Comparison of ENCODE assay signal across 16 cellular contexts in the genomic region with DNA sequence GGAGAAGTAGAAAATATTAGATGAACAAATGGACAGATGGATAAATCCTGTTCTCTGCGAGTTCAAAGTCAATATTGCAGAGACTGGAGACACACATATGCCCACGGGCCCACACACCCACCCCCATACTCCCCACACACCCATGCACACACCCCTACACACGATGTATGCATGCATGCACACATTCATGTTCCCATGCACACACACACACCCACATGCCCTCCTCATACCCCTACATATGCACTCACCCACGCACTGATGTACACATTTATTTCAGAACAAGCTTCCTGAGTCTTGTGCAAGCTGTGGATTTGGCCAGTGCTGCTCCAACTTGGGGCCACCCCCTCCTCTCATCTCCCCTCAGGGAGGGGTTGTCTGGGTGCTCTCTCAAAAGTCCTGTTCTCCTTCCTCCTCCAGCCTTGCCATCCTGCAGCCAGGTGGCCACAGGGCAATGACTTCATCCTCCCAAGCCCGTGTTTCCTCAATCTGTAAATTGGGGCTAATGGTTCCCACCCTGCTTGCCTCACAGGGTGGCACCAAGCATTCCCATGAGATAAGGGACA. TPM values are rescaled to one million over a fixed set of nuclear protein-coding genes. Genes with fewer than 3 reads are reported as not detected.
A peak's percentile ranks its signal among the peaks of the same experiment; 100 is the strongest.
DNase-seq lines count a peak whose midpoint lies in the region; ATAC-seq and TF ChIP-seq lines count a peak whose summit lies in the region.
"Had no signal": no experiment of that assay in that cellular context is flagged by ENCODE, and none has a peak within 500 bp of the region (broad histone marks: within the 10 kb centered on the region; RNA-seq: fewer than 3 reads in every experiment).

No MANE protein-coding gene starts in this region.

- peak overlapping the region in 2 of 3 donors; percentile 74 to 89 for H3K27ac Mint-ChIP-seq in CD4-positive, CD25-positive, alpha-beta regulatory T cell
- H3K27ac Mint-ChIP-seq in T-cell, result peak overlapping the region; percentile 80 to 90
- H3K27ac Mint-ChIP-seq: progenitor cell of endocrine pancreas, type B pancreatic cell had no signal

- peaks cover 33 to 91% (median 72%) of the 10 kb centered on the region in 4 donors for H3K4me1 Mint-ChIP-seq in CD4-positive, CD25-positive, alpha-beta regulatory T cell
- H3K4me1 Mint-ChIP-seq in T-cell, result peaks cover 85 to 93% (median 90%) of the 10 kb centered on the region in 3 donors

- peak overlapping the region; percentile 31; the same call in 1 of the 2 replicates for H3K27ac ChIP-seq in C4-2B
- no peak overlapping the region for H3K27ac ChIP-seq in CD4-positive, CD25-positive, alpha-beta regulatory T cell (ENCODE audit: insufficient read depth, low read length, poor library complexity, severe bottlenecking)
- H3K27ac ChIP-seq in epithelial cell of prostate, result peak overlapping the region; percentile 9

- CTCF ChIA-PET in T-cell (lab: Charles Lee), result no interaction called here

- H3K4me3 ChIP-seq in CD4-positive, CD25-positive, alpha-beta regulatory T cell (ENCODE audit: low read depth, low read length), result no peak overlapping the region
- H3K4me3 ChIP-seq: gastrocnemius medialis had no signal

- peaks cover 2% of the 10 kb centered on the region for H3K36me3 ChIP-seq in CD4-positive, CD25-positive, alpha-beta regulatory T cell (ENCODE audit: control insufficient read depth, insufficient read depth, low read length)
- H3K36me3 ChIP-seq: gastrocnemius medialis had no signal

- H3K4me3 Mint-ChIP-seq in CD4-positive, CD25-positive, alpha-beta regulatory T cell, result peak overlapping the region in 2 of 4 donors; percentile 47 to 64
- no peak overlapping the region for H3K4me3 Mint-ChIP-seq in T-cell
- H3K4me3 Mint-ChIP-seq: stimulated activated memory B cell treated with anti-CD40 and anti-IgM and Interleukin-4, amounts not matched to agents 10 μg/mL and 1 μg/mL and 100 μg/mL, for 72 hours; type B pancreatic cell had no signal

- H3K9me3 ChIP-seq in CD4-positive, CD25-positive, alpha-beta regulatory T cell (ENCODE audit: control insufficient read depth in 2 of 2, low read length in 2 of 2), result no peaks in the 10 kb centered on the region
- H3K9me3 ChIP-seq: gastrocnemius medialis had no signal

- no peaks in the 10 kb centered on the region for H3K27me3 Mint-ChIP-seq in CD4-positive, CD25-positive, alpha-beta regulatory T cell
- H3K27me3 Mint-ChIP-seq in T-cell, result no peaks in the 10 kb centered on the region
- H3K27me3 Mint-ChIP-seq: progenitor cell of endocrine pancreas; stimulated activated memory B cell treated with anti-CD40 and anti-IgM and Interleukin-4, amounts not matched to agents 10 μg/mL and 1 μg/mL and 100 μg/mL, for 72 hours; type B pancreatic cell had no signal

- no peak for TF ChIP-seq CTCF in C4-2B (conservative IDR thresholded peaks at IDR 0.05)

- peaks cover 76% of the 10 kb centered on the region for H3K4me1 ChIP-seq in CD4-positive, CD25-positive, alpha-beta regulatory T cell (ENCODE audit: control insufficient read depth, insufficient read depth, low read length, poor library complexity, severe bottlenecking)

- H3K36me3 Mint-ChIP-seq in CD4-positive, CD25-positive, alpha-beta regulatory T cell, result peaks cover 11% of the 10 kb centered on the region
- peaks cover 4% of the 10 kb centered on the region for H3K36me3 Mint-ChIP-seq in T-cell
- H3K36me3 Mint-ChIP-seq: type B pancreatic cell had no signal

- ATAC-seq in CD4-positive, CD25-positive, alpha-beta regulatory T cell (ENCODE audit: low read depth in 2 of 2), result peak in 1 of 2 donors; percentile 17
- ATAC-seq in T-cell (replicated peaks in 1 of 4) (no peak), GM18511 (IDR thresholded peaks at IDR 0.05; ENCODE audit: unreplicated experiment) (no peak), left ventricle myocardium superior (no peak)
- ATAC-seq: gastrocnemius medialis had no signal

- intact Hi-C loops in left ventricle myocardium superior (cut with micrococcal nuclease), result no loop called here

- no peaks in the 10 kb centered on the region for H3K9me3 Mint-ChIP-seq in CD4-positive, CD25-positive, alpha-beta regulatory T cell
- no peaks in the 10 kb centered on the region for H3K9me3 Mint-ChIP-seq in T-cell
- H3K9me3 Mint-ChIP-seq: stimulated activated memory B cell treated with anti-CD40 and anti-IgM and Interleukin-4, amounts not matched to agents 10 μg/mL and 1 μg/mL and 100 μg/mL, for 72 hours; type B pancreatic cell had no signal

- no peak for DNase-seq in CD4-positive, CD25-positive, alpha-beta regulatory T cell
- DNase-seq in T-cell, result no peak
- DNase-seq in epithelial cell of prostate (ENCODE audit: low read depth, low spot score), result no peak
- DNase-seq in NCI-H2227 (lab: John Stamatoyannopoulos, UW; ENCODE audit: unreplicated experiment), result no peak
- no peak for DNase-seq in left ventricle myocardium superior
- DNase-seq: activated CD4-positive, alpha-beta T cell treated with anti-CD3 and anti-CD28 coated beads for 1 hour; DMS79; gastrocnemius medialis; MM.1S; NCI-H69; small intestine had no signal

- no peaks in the 10 kb centered on the region for H3K27me3 ChIP-seq in CD4-positive, CD25-positive, alpha-beta regulatory T cell (ENCODE audit: control insufficient read depth, insufficient read depth, low read length)
- H3K27me3 ChIP-seq: gastrocnemius medialis had no signal

- POLR2A ChIA-PET in T-cell (lab: Charles Lee), result no interaction called here

RNA-seq across cellular contexts. Expression of a gene that starts 16.4 kb away (rescaled TPM):
- total RNA-seq in CD4-positive, CD25-positive, alpha-beta regulatory T cell, result 42.9 TPM
- 10 to 100 TPM; 47.0 to 52.9 (median 49.5) TPM for polyA plus RNA-seq in CD4-positive, CD25-positive, alpha-beta regulatory T cell
- total RNA-seq in T-cell (10 to 100 TPM; 35.1 to 66.6 (median 53.0) TPM), left ventricle myocardium superior (473 TPM)

RNA-seq across cellular contexts. Expression of a gene that starts 21.7 kb away (rescaled TPM):
- total RNA-seq in CD4-positive, CD25-positive, alpha-beta regulatory T cell, result 23.4 TPM
- 10 to 100 TPM; 40.5 to 66.7 (median 58.5) TPM for polyA plus RNA-seq in CD4-positive, CD25-positive, alpha-beta regulatory T cell
- total RNA-seq in T-cell (100 to 1,000 TPM in 3 of 5 donors, 10 to 100 TPM in 2; 37.4 to 217 (median 190) TPM), left ventricle myocardium superior (10.2 TPM)

RNA-seq across cellular contexts. Expression of a gene that starts 41.4 kb away (rescaled TPM):
- 0.35 TPM for total RNA-seq in CD4-positive, CD25-positive, alpha-beta regulatory T cell
- under 1 TPM; 0.03 to 0.09 (median 0.07) TPM for polyA plus RNA-seq in CD4-positive, CD25-positive, alpha-beta regulatory T cell
- total RNA-seq in T-cell (1 to 10 TPM; 2.0 to 3.2 (median 2.6) TPM), left ventricle myocardium superior (3.8 TPM)
